ENCODE assay signal across 8 cellular contexts in the genomic region with DNA sequence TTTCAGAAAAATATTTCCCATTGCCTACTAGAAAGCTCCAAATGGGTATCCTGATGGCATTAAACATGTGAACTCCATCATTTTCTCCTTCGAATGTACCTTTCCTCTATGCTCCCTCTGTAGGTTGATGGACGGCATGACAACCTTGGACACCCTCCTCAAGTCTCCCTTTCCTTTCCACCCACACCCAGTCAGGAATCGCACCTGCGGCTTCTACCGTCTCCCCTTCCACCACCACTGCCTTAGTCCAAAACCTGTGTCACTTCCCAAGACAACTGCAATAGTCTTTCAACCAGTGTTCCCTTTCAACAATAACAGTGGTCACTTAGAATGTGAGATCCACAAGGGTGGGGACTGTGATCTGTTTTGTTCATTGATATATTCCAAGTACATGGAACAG.
A peak's percentile ranks its signal among the peaks of the same experiment; 100 is the strongest.
DNase-seq lines count a peak whose midpoint lies in the region; ATAC-seq and TF ChIP-seq lines count a peak whose summit lies in the region.

No MANE protein-coding gene starts in this region.

- no peaks in the 10 kb centered on the region for H3K27me3 Mint-ChIP-seq in T-helper 2 cell treated with Interferon-gamma antibody and Interleukin-4, amounts not matched to agents 5 μg/mL and 100 μg/mL, for 36 hours (ENCODE audit: low read depth)

- H3K4me1 Mint-ChIP-seq in T-helper 2 cell treated with Interferon-gamma antibody and Interleukin-4, amounts not matched to agents 5 μg/mL and 100 μg/mL, for 36 hours (ENCODE audit: low read depth), result peaks cover 7% of the 10 kb centered on the region

- TF ChIP-seq EP300 in Ishikawa (IDR thresholded peaks at IDR 0.05; ENCODE audit: borderline replicate concordance), result no peak

- no peak overlapping the region for H3K4me3 ChIP-seq in astrocyte of the spinal cord (ENCODE audit: low read depth, low read length)
- no peak overlapping the region for H3K4me3 ChIP-seq in mucosa of descending colon

- TF ChIP-seq CTCF in astrocyte of the spinal cord (IDR thresholded peaks at IDR 0.05; ENCODE audit: low read depth, low read length), result peak; percentile 56
- TF ChIP-seq CTCF in mucosa of descending colon (IDR thresholded peaks at IDR 0.05), result peak; percentile 11

- DNase-seq in DMS53 (lab: John Stamatoyannopoulos, UW), result peak; percentile 69
- DNase-seq in astrocyte of the spinal cord (ENCODE audit: low read depth, low spot score), result peak; percentile 20
- DNase-seq in mucosa of descending colon, result peak in 2 of 3 donors; percentile 28 to 52
- DNase-seq in T-helper 2 cell treated with Interferon-gamma antibody and Interleukin-4, amounts not matched to agents 5 μg/mL and 100 μg/mL, for 36 hours (ENCODE audit: low spot score), result no peak

- no peaks in the 10 kb centered on the region for H3K9me3 Mint-ChIP-seq in T-helper 2 cell treated with Interferon-gamma antibody and Interleukin-4, amounts not matched to agents 5 μg/mL and 100 μg/mL, for 36 hours

- no peak overlapping the region for H3K27ac Mint-ChIP-seq in T-helper 2 cell treated with Interferon-gamma antibody and Interleukin-4, amounts not matched to agents 5 μg/mL and 100 μg/mL, for 36 hours

- no peaks in the 10 kb centered on the region for H3K36me3 Mint-ChIP-seq in T-helper 2 cell treated with Interferon-gamma antibody and Interleukin-4, amounts not matched to agents 5 μg/mL and 100 μg/mL, for 36 hours (ENCODE audit: low read depth)

- ATAC-seq in mucosa of descending colon (peak; percentile 77), GM21423 (IDR thresholded peaks at IDR 0.05; ENCODE audit: unreplicated experiment) (no peak), GM19452 (IDR thresholded peaks at IDR 0.05; ENCODE audit: unreplicated experiment) (no peak), GM21381 (IDR thresholded peaks at IDR 0.05; ENCODE audit: unreplicated experiment) (no peak)

- no peak overlapping the region for H3K4me3 Mint-ChIP-seq in T-helper 2 cell treated with Interferon-gamma antibody and Interleukin-4, amounts not matched to agents 5 μg/mL and 100 μg/mL, for 36 hours

- H3K36me3 ChIP-seq in mucosa of descending colon (ENCODE audit: low read depth), result no peaks in the 10 kb centered on the region

- no peaks in the 10 kb centered on the region for H3K9me3 ChIP-seq in mucosa of descending colon

- no peaks in the 10 kb centered on the region for H3K4me1 ChIP-seq in mucosa of descending colon (ENCODE audit: low read depth)

- peak; percentile 54 for TF ChIP-seq RAD21 in Ishikawa (IDR thresholded peaks at IDR 0.05; ENCODE audit: low read depth)

- in situ Hi-C loops in astrocyte of the spinal cord (cut with HindIII; ENCODE audit: low sequenced_read_pairs), result no loop called here

- intact Hi-C loops in mucosa of descending colon (cut with DNase I, micrococcal nuclease), result no loop called here

TF ChIP-seq in Ishikawa, 13 proteins besides CTCF, POLR2A, EP300 and RAD21:
- no peak for TF ChIP-seq EGR1 (IDR thresholded peaks at IDR 0.05)
- no peak for TF ChIP-seq CEBPB (IDR thresholded peaks at IDR 0.05)
- no peak for TF ChIP-seq NFIC (IDR thresholded peaks at IDR 0.05)
- TF ChIP-seq, protein P1, sequence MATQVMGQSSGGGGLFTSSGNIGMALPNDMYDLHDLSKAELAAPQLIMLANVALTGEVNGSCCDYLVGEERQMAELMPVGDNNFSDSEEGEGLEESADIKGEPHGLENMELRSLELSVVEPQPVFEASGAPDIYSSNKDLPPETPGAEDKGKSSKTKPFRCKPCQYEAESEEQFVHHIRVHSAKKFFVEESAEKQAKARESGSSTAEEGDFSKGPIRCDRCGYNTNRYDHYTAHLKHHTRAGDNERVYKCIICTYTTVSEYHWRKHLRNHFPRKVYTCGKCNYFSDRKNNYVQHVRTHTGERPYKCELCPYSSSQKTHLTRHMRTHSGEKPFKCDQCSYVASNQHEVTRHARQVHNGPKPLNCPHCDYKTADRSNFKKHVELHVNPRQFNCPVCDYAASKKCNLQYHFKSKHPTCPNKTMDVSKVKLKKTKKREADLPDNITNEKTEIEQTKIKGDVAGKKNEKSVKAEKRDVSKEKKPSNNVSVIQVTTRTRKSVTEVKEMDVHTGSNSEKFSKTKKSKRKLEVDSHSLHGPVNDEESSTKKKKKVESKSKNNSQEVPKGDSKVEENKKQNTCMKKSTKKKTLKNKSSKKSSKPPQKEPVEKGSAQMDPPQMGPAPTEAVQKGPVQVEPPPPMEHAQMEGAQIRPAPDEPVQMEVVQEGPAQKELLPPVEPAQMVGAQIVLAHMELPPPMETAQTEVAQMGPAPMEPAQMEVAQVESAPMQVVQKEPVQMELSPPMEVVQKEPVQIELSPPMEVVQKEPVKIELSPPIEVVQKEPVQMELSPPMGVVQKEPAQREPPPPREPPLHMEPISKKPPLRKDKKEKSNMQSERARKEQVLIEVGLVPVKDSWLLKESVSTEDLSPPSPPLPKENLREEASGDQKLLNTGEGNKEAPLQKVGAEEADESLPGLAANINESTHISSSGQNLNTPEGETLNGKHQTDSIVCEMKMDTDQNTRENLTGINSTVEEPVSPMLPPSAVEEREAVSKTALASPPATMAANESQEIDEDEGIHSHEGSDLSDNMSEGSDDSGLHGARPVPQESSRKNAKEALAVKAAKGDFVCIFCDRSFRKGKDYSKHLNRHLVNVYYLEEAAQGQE (IDR thresholded peaks at IDR 0.05; ENCODE audit: low read depth), result no peak
- no peak for TF ChIP-seq ZBTB7A (IDR thresholded peaks at IDR 0.05; ENCODE audit: low read depth)
